Comparison of ENCODE assay signal across 1 cellular context in genomic region chr7:116172353-116172752, GRCh38.
TF ChIP-seq lines count a peak whose summit lies in the region.

No MANE protein-coding gene starts in this region.

TF ChIP-seq in HCT116, 20 proteins besides CTCF, POLR2A, EP300 and RAD21 (continued from another document):
- TF ChIP-seq YY1 (IDR thresholded peaks at IDR 0.05; ENCODE audit: extremely low read depth, insufficient replicate concordance, low read depth, low read length) (no peak), TCF7L2 (IDR thresholded peaks at IDR 0.05; ENCODE audit: borderline replicate concordance, extremely low read depth, insufficient read depth, insufficient read length) (no peak), EGR1 (IDR thresholded peaks at IDR 0.05; ENCODE audit: low read depth) (no peak), CBX3 (IDR thresholded peaks at IDR 0.05; ENCODE audit: low read depth) (no peak), ZBTB33 (IDR thresholded peaks at IDR 0.05; ENCODE audit: extremely low read depth, insufficient replicate concordance, low read length) (no peak), MAX (IDR thresholded peaks at IDR 0.05) (no peak), EZH2phosphoT487 (IDR thresholded peaks at IDR 0.05; ENCODE audit: borderline replicate concordance) (no peak), FOSL1 (IDR thresholded peaks at IDR 0.05; ENCODE audit: low read depth) (no peak), ATF3 (IDR thresholded peaks at IDR 0.05) (no peak), EZH2 (IDR thresholded peaks at IDR 0.05) (no peak), ELF1 (IDR thresholded peaks at IDR 0.05; ENCODE audit: borderline replicate concordance, low read depth) (no peak), ZFX (IDR thresholded peaks at IDR 0.05) (no peak), JUND (IDR thresholded peaks at IDR 0.05) (no peak)
